In genomic region chr19:4413588-4413987, GRCh38 we compare ENCODE assay signal across 19 cellular contexts. TPM values are rescaled to one million over a fixed set of nuclear protein-coding genes. Genes with fewer than 3 reads are reported as not detected.
DNase-seq lines count a peak whose midpoint lies in the region; FAIRE-seq and TF ChIP-seq lines count a peak whose summit lies in the region.
"Had no signal": no experiment of that assay in that cellular context is flagged by ENCODE, and none has a peak within 500 bp of the region (broad histone marks: within the 10 kb centered on the region; RNA-seq: fewer than 3 reads in every experiment).

No MANE protein-coding gene starts in this region.

- no peak overlapping the region for H3K23ac ChIP-seq in H1 (ENCODE audit: insufficient read length)

- no peak for FAIRE-seq in H1 (lab: Jason Lieb, UNC)
- FAIRE-seq: GM18507, HTR-8/SVneo had no signal

- H3K56ac ChIP-seq in H1 (replicated peaks; ENCODE audit: insufficient read length, low read depth, low read length): no peak overlapping the region

- no peak overlapping the region for H4K8ac ChIP-seq in H1 (ENCODE audit: extremely low read depth, insufficient read depth, low read length)

- CTCF ChIA-PET in activated naive CD4-positive, alpha-beta T cell treated with anti-CD3 and anti-CD28 coated beads, Interleukin-2, amount 10 ng/mL, durations not matched to agents 7 days and 5 days (lab: Charles Lee): interaction anchor here (0.9 to 1.0 kb wide), 2 partner anchors 9 to 30 kb away, joined by 3 read pairs; no protein-coding TSS in a partner anchor
- CTCF ChIA-PET in RWPE1 (lab: Yijun Ruan, JAX): no interaction called here
- CTCF ChIA-PET in H1 (lab: Charles Lee; ENCODE audit: partially characterized antibody): interaction anchor here (0.9 to 3.7 kb wide), 3 partner anchors 12 to 44 kb away, joined by 3 to 22 read pairs (median 4); partner anchors contain the start of genes CHAF1A and SH3GL1

- H3K9me3 ChIP-seq in H1 (ENCODE audit: insufficient read depth in 2 of 2, low read depth in 1 of 2, low read length in 1 of 2): no peaks in the 10 kb centered on the region
- H3K9me3 ChIP-seq in neural progenitor cell (ENCODE audit: low read depth): no peaks in the 10 kb centered on the region
- H3K9me3 ChIP-seq: BLaER1 treated with 17β-estradiol and CSF1 and Interleukin-3, amounts not matched to agents 10 nM and 100 nM; HAP-1 had no signal

- H3K27ac Mint-ChIP-seq in activated naive CD4-positive, alpha-beta T cell treated with anti-CD3 and anti-CD28 coated beads, Interleukin-2, amount 10 ng/mL, durations not matched to agents 7 days and 5 days: peak overlapping the region; percentile 45
- H3K27ac Mint-ChIP-seq in neural progenitor cell: no peak overlapping the region

- no peak overlapping the region for H4K5ac ChIP-seq in H1 (ENCODE audit: insufficient read length, low read depth, low read length)

- WGBS in H1 (ENCODE audit: extremely low coverage in 1 of 2, insufficient coverage in 1 of 2, insufficient read length in 1 of 2, insufficient replicate concordance in 2 of 2, low coverage in 1 of 2, low lambda C conversion rate in 2 of 2, missing lambda C conversion rate in 1 of 2), 2 experiments: 91% methylated on average over 3 of the region's 3 CpGs; no CpG with 5 or more reads in 1 of the 2 experiments

- no peaks in the 10 kb centered on the region for H3K27me3 ChIP-seq in H1 (replicated peaks in 1 of 4; ENCODE audit: control insufficient read depth in 3 of 4, extremely low read depth in 1 of 4, insufficient read depth in 3 of 4, low read length in 3 of 4)
- H3K27me3 ChIP-seq in neural progenitor cell: no peaks in the 10 kb centered on the region
- H3K27me3 ChIP-seq: BLaER1 treated with 17β-estradiol and CSF1 and Interleukin-3, amounts not matched to agents 10 nM and 100 nM had no signal

- H3K4me3 Mint-ChIP-seq in activated naive CD4-positive, alpha-beta T cell treated with anti-CD3 and anti-CD28 coated beads, Interleukin-2, amount 10 ng/mL, durations not matched to agents 7 days and 5 days: no peak overlapping the region
- H3K4me3 Mint-ChIP-seq in neural progenitor cell: no peak overlapping the region
- H3K4me3 Mint-ChIP-seq: CD4-positive, CD25-positive, alpha-beta regulatory T cell; HFFc6 had no signal

- TF ChIP-seq RAD21 in H1 (IDR thresholded peaks at IDR 0.05 in 1 of 2, conservative IDR thresholded peaks at IDR 0.05 in 1 of 2; ENCODE audit: low read depth in 2 of 2, low read length in 2 of 2): no peak

- no peaks in the 10 kb centered on the region for H3K9me3 Mint-ChIP-seq in activated naive CD4-positive, alpha-beta T cell treated with anti-CD3 and anti-CD28 coated beads, Interleukin-2, amount 10 ng/mL, durations not matched to agents 7 days and 5 days
- H3K9me3 Mint-ChIP-seq in neural progenitor cell: no peaks in the 10 kb centered on the region
- H3K9me3 Mint-ChIP-seq: HFFc6 had no signal

- no peak overlapping the region for H4K91ac ChIP-seq in H1 (replicated peaks; ENCODE audit: insufficient read length, low read length)

- H3K36me3 ChIP-seq in H1 (ENCODE audit: control insufficient read depth in 2 of 4, insufficient read depth in 4 of 4, low read length in 3 of 4) (peaks cover 25 to 80% (median 40%) of the 10 kb centered on the region in 4 experiments), neural progenitor cell (no peaks in the 10 kb centered on the region)

- DNase-seq in activated naive CD4-positive, alpha-beta T cell treated with anti-CD3 and anti-CD28 coated beads, Interleukin-2, amount 10 ng/mL, durations not matched to agents 7 days and 5 days: no peak
- DNase-seq in activated naive CD4-positive, alpha-beta T cell (lab: John Stamatoyannopoulos, UW): no peak
- DNase-seq in RWPE1 (ENCODE audit: low spot score) (no peak), H1 (ENCODE audit: low read depth in 1 of 2, low spot score in 2 of 2) (no peak), neural progenitor cell (ENCODE audit: low spot score) (no peak), NCI-H2196 treated with DMSO at 0.1 percent for 48 hours (lab: John Stamatoyannopoulos, UW; ENCODE audit: unreplicated experiment) (no peak), SKM-1 treated with dmso at 0.1 percent for 144 hours (lab: John Stamatoyannopoulos, UW; ENCODE audit: unreplicated experiment) (no peak), cerebellum (ENCODE audit: low spot score) (no peak)
- DNase-seq: 8988T; ACHN; CD4-positive, CD25-positive, alpha-beta regulatory T cell; DMS53; GF-D8; HFFc6 had no signal

- H3K4ac ChIP-seq in H1 (replicated peaks; ENCODE audit: insufficient read length, low read depth, low read length): no peak overlapping the region

- TF ChIP-seq CTCF in RWPE1 (conservative IDR thresholded peaks at IDR 0.05; ENCODE audit: low read depth): no peak
- no peak for TF ChIP-seq CTCF in H1 (IDR thresholded peaks at IDR 0.05; ENCODE audit: control extremely low read depth in 1 of 3, insufficient read depth in 1 of 3, low read depth in 1 of 3, low read length in 3 of 3)
- no peak for TF ChIP-seq CTCF in neural progenitor cell (IDR thresholded peaks at IDR 0.05)

- no peaks in the 10 kb centered on the region for H3K27me3 Mint-ChIP-seq in activated naive CD4-positive, alpha-beta T cell treated with anti-CD3 and anti-CD28 coated beads, Interleukin-2, amount 10 ng/mL, durations not matched to agents 7 days and 5 days
- H3K27me3 Mint-ChIP-seq in neural progenitor cell (ENCODE audit: insufficient read depth, low read depth): peaks cover 2% of the 10 kb centered on the region
- H3K27me3 Mint-ChIP-seq: CD4-positive, CD25-positive, alpha-beta regulatory T cell had no signal

- H3K4me1 Mint-ChIP-seq in activated naive CD4-positive, alpha-beta T cell treated with anti-CD3 and anti-CD28 coated beads, Interleukin-2, amount 10 ng/mL, durations not matched to agents 7 days and 5 days: peaks cover 4% of the 10 kb centered on the region
- H3K4me1 Mint-ChIP-seq in neural progenitor cell: peaks cover 37% of the 10 kb centered on the region

- H3K23me2 ChIP-seq in H1 (ENCODE audit: low read depth, low read length): no peaks in the 10 kb centered on the region

- H4K20me1 ChIP-seq in H1 (replicated peaks in 1 of 2; ENCODE audit: control insufficient read depth in 1 of 2, insufficient read depth in 2 of 2, low read length in 2 of 2) (peaks cover 16 to 24% of the 10 kb centered on the region in 2 experiments), neural progenitor cell (ENCODE audit: low read depth) (peaks cover 92% of the 10 kb centered on the region)

- no peak overlapping the region for H2BK120ac ChIP-seq in H1 (replicated peaks; ENCODE audit: low read depth, low read length)

- 0 out of 2 replicates have a peak overlapping the region, but pooled peaks have one; percentile 53 for H2BK15ac ChIP-seq in H1 (ENCODE audit: low read length)

- no peak overlapping the region for H2BK12ac ChIP-seq in H1 (ENCODE audit: low read depth, low read length)

- H3K9ac ChIP-seq in H1 (replicated peaks in 1 of 4; ENCODE audit: extremely low read depth in 1 of 4, low read depth in 3 of 4, low read length in 3 of 4): no peak overlapping the region
- H3K9ac ChIP-seq in neural progenitor cell: no peak overlapping the region
- H3K9ac ChIP-seq: BLaER1 treated with 17β-estradiol and CSF1 and Interleukin-3, amounts not matched to agents 10 nM and 100 nM; GM23248 had no signal

- H2AFZ ChIP-seq in H1 (ENCODE audit: low read length) (no peak overlapping the region), neural progenitor cell (replicated peaks) (no peak overlapping the region)
- H2AFZ ChIP-seq: GM23248 had no signal

- peaks cover 38% of the 10 kb centered on the region for H3K36me3 Mint-ChIP-seq in activated naive CD4-positive, alpha-beta T cell treated with anti-CD3 and anti-CD28 coated beads, Interleukin-2, amount 10 ng/mL, durations not matched to agents 7 days and 5 days
- peaks cover 32% of the 10 kb centered on the region for H3K36me3 Mint-ChIP-seq in neural progenitor cell

- peaks cover 70% of the 10 kb centered on the region for H3F3A ChIP-seq in neural progenitor cell (ENCODE audit: low read depth)

- H3K4me3 ChIP-seq in H1 (ENCODE audit: extremely low read depth in 1 of 4, insufficient read depth in 2 of 4, low read depth in 3 of 4, low read length in 4 of 4) (no peak overlapping the region), neural progenitor cell (no peak overlapping the region)
- H3K4me3 ChIP-seq: BLaER1 treated with 17β-estradiol and CSF1 and Interleukin-3, amounts not matched to agents 10 nM and 100 nM; GM23248; HAP-1 had no signal

- H2BK20ac ChIP-seq in H1 (ENCODE audit: low read length): no peak overlapping the region

- H3K4me2 ChIP-seq in H1 (ENCODE audit: insufficient read depth in 1 of 2, low read depth in 2 of 2, low read length in 2 of 2) (no peak overlapping the region; a peak in 1 of 4 replicates), neural progenitor cell (peak overlapping the region; percentile 83)
- H3K4me2 ChIP-seq: BLaER1 treated with 17β-estradiol and CSF1 and Interleukin-3, amounts not matched to agents 10 nM and 100 nM had no signal

- H2AK5ac ChIP-seq in H1 (ENCODE audit: low read depth, low read length): no peak overlapping the region

- H3K79me2 ChIP-seq in H1 (ENCODE audit: control insufficient read depth in 1 of 2, insufficient read depth in 2 of 2, low read length in 2 of 2) (peaks cover 7 to 95% of the 10 kb centered on the region in 2 experiments; a peak in 3 of 4 replicates), neural progenitor cell (ENCODE audit: low read depth) (peaks cover 97% of the 10 kb centered on the region)

- H3K27ac ChIP-seq in RWPE1 (peak overlapping the region; percentile 32; the same call in 1 of the 2 replicates), H1 (ENCODE audit: low read depth, low read length) (no peak overlapping the region; the same call in 1 of the 2 replicates), neural progenitor cell (peak overlapping the region; percentile 98)
- H3K27ac ChIP-seq: BLaER1 treated with 17β-estradiol and CSF1 and Interleukin-3, amounts not matched to agents 10 nM and 100 nM; GM23248 had no signal

- H3K18ac ChIP-seq in H1 (ENCODE audit: extremely low read depth, low read length): no peak overlapping the region

- POLR2A ChIA-PET in RWPE1 (lab: Yijun Ruan, JAX; ENCODE audit: low non-redundant PET) (no interaction called here), H1 (lab: Charles Lee; ENCODE audit: partially characterized antibody) (interaction anchor here (1.4 to 58.1 kb wide), 6 partner anchors 11 to 44 kb away, joined by 3 to 1590 read pairs (median 31); partner anchors contain the start of genes CHAF1A, SH3GL1 and UBXN6)

- TF ChIP-seq EP300 in H1 (IDR thresholded peaks at IDR 0.05; ENCODE audit: borderline replicate concordance in 1 of 2, low read depth in 2 of 2, low read length in 2 of 2): no peak

- H3K14ac ChIP-seq in H1 (ENCODE audit: insufficient read length): no peak overlapping the region

- H2BK5ac ChIP-seq in H1 (ENCODE audit: low read depth, low read length): peak overlapping the region; percentile 25; the same call in 1 of the 2 replicates

- peaks cover 11% of the 10 kb centered on the region for H3K79me1 ChIP-seq in H1 (ENCODE audit: low read depth, low read length)

- H3K4me1 ChIP-seq in H1 (replicated peaks in 1 of 4; ENCODE audit: control insufficient read depth in 3 of 4, insufficient read depth in 4 of 4, low read length in 3 of 4) (peaks cover 6 to 34% (median 16%) of the 10 kb centered on the region in 4 experiments; a peak in 6 of 7 replicates), neural progenitor cell (peaks cover 39% of the 10 kb centered on the region)

- no peak for TF ChIP-seq POLR2A in H1 (IDR thresholded peaks at IDR 0.05; ENCODE audit: control extremely low read depth in 1 of 2, low read depth in 2 of 2, low read length in 2 of 2)

RNA-seq across cellular contexts. Expression of gene CHAF1A, which starts 11.1 kb away (rescaled TPM):
- total RNA-seq in H1 (2021; fragmentation: NEBNext Ultra II Directional; extraction: Animal tissue kit (Norgen Biotek cat#: 25700)): 146 and 147 TPM in 2 replicates
- 122 and 190 TPM in 2 replicates for polyA plus RNA-seq in H1 (2011; rRNA removed)
- 126 TPM for polyA plus RNA-seq in H1 (2011; cell fraction: cytosol; rRNA removed)
- 306 TPM for polyA plus RNA-seq in H1 (2011; cell fraction: nucleus; rRNA removed)
- polyA plus RNA-seq in H1 (2012, experiment 1 of 2): 88.0 to 134 TPM (median 124 TPM) in 4 replicates
- polyA plus RNA-seq in H1 (2012, experiment 2 of 2): 49.9 TPM
- polyA plus RNA-seq in H1 (2013, experiment 1 of 2): 98.3 TPM
- 96.0 TPM for polyA plus RNA-seq in H1 (2013, experiment 2 of 2)
- 58.2 and 63.1 TPM in 2 replicates for polyA minus RNA-seq in H1 (2011; rRNA and poly(A)+ RNA removed)
- polyA minus RNA-seq in H1 (2011; cell fraction: cytosol; rRNA and poly(A)+ RNA removed): 94.8 TPM
- polyA minus RNA-seq in H1 (2011; cell fraction: nucleus; rRNA and poly(A)+ RNA removed): 110 TPM
- total RNA-seq in neural progenitor cell (ENCODE audit: low replicate concordance) (37.5 and 82.1 TPM in 2 replicates), cerebellum (13.4 TPM)

RNA-seq across cellular contexts. Expression of gene SH3GL1, which starts 13.2 kb away (rescaled TPM):
- 102 TPM in 2 replicates for total RNA-seq in H1 (2021; fragmentation: NEBNext Ultra II Directional; extraction: Animal tissue kit (Norgen Biotek cat#: 25700))
- 81.5 and 120 TPM in 2 replicates for polyA plus RNA-seq in H1 (2011; rRNA removed)
- polyA plus RNA-seq in H1 (2011; cell fraction: cytosol; rRNA removed): 72.0 TPM
- 90.4 TPM for polyA plus RNA-seq in H1 (2011; cell fraction: nucleus; rRNA removed)
- polyA plus RNA-seq in H1 (2012, experiment 1 of 2): 57.4 to 81.4 TPM (median 79.5 TPM) in 4 replicates
- polyA plus RNA-seq in H1 (2012, experiment 2 of 2): 84.4 TPM
- 86.5 TPM for polyA plus RNA-seq in H1 (2013, experiment 1 of 2)
- 87.7 TPM for polyA plus RNA-seq in H1 (2013, experiment 2 of 2)
- polyA minus RNA-seq in H1 (2011; rRNA and poly(A)+ RNA removed): 18.0 and 18.8 TPM in 2 replicates
- 40.1 TPM for polyA minus RNA-seq in H1 (2011; cell fraction: cytosol; rRNA and poly(A)+ RNA removed)
- 27.2 TPM for polyA minus RNA-seq in H1 (2011; cell fraction: nucleus; rRNA and poly(A)+ RNA removed)
- total RNA-seq in neural progenitor cell (ENCODE audit: low replicate concordance): 25.3 and 87.0 TPM in 2 replicates
- 21.3 TPM for total RNA-seq in cerebellum

RNA-seq across cellular contexts. Expression of gene UBXN6, which starts 44.0 kb away (rescaled TPM):
- total RNA-seq in H1 (2021; fragmentation: NEBNext Ultra II Directional; extraction: Animal tissue kit (Norgen Biotek cat#: 25700)): 28.0 and 29.9 TPM in 2 replicates
- polyA plus RNA-seq in H1 (2011; rRNA removed): 43.8 and 63.0 TPM in 2 replicates
- 32.6 TPM for polyA plus RNA-seq in H1 (2011; cell fraction: cytosol; rRNA removed)
- polyA plus RNA-seq in H1 (2011; cell fraction: nucleus; rRNA removed): 36.9 TPM
- polyA plus RNA-seq in H1 (2012, experiment 1 of 2): 25.0 to 35.0 TPM (median 33.0 TPM) in 4 replicates
- 32.1 TPM for polyA plus RNA-seq in H1 (2012, experiment 2 of 2)
- 25.5 TPM for polyA plus RNA-seq in H1 (2013, experiment 1 of 2)
- 25.7 TPM for polyA plus RNA-seq in H1 (2013, experiment 2 of 2)
- 11.3 and 12.9 TPM in 2 replicates for polyA minus RNA-seq in H1 (2011; rRNA and poly(A)+ RNA removed)
- 18.1 TPM for polyA minus RNA-seq in H1 (2011; cell fraction: cytosol; rRNA and poly(A)+ RNA removed)
- polyA minus RNA-seq in H1 (2011; cell fraction: nucleus; rRNA and poly(A)+ RNA removed): 16.4 TPM
- 24.9 and 42.7 TPM in 2 replicates for total RNA-seq in neural progenitor cell (ENCODE audit: low replicate concordance)
- 33.5 TPM for total RNA-seq in cerebellum

RNA-seq across cellular contexts. Expression of gene HDGFL2, which starts 58.5 kb away (rescaled TPM):
- 102 and 106 TPM in 2 replicates for total RNA-seq in H1 (2021; fragmentation: NEBNext Ultra II Directional; extraction: Animal tissue kit (Norgen Biotek cat#: 25700))
- 31.1 and 46.8 TPM in 2 replicates for polyA plus RNA-seq in H1 (2011; rRNA removed)
- polyA plus RNA-seq in H1 (2011; cell fraction: cytosol; rRNA removed): 60.2 TPM
- 76.7 TPM for polyA plus RNA-seq in H1 (2011; cell fraction: nucleus; rRNA removed)
- polyA plus RNA-seq in H1 (2012, experiment 1 of 2): 80.0 to 94.0 TPM (median 88.5 TPM) in 4 replicates
- 61.0 TPM for polyA plus RNA-seq in H1 (2012, experiment 2 of 2)
- polyA plus RNA-seq in H1 (2013, experiment 1 of 2): 61.1 TPM
- 57.8 TPM for polyA plus RNA-seq in H1 (2013, experiment 2 of 2)
- polyA minus RNA-seq in H1 (2011; rRNA and poly(A)+ RNA removed): 15.9 and 22.3 TPM in 2 replicates
- 37.7 TPM for polyA minus RNA-seq in H1 (2011; cell fraction: cytosol; rRNA and poly(A)+ RNA removed)
- 33.9 TPM for polyA minus RNA-seq in H1 (2011; cell fraction: nucleus; rRNA and poly(A)+ RNA removed)
- total RNA-seq in neural progenitor cell (ENCODE audit: low replicate concordance) (36.0 and 166 TPM in 2 replicates), cerebellum (26.9 TPM)
